In genomic region chr22:19843107-19843856, GRCh38 we compare ENCODE assay signal across 12 cellular contexts. TPM values are rescaled to one million over a fixed set of nuclear protein-coding genes. Genes with fewer than 3 reads are reported as not detected.
DNase-seq lines count a peak whose midpoint lies in the region; ATAC-seq and TF ChIP-seq lines count a peak whose summit lies in the region.
"Had no signal": no experiment of that assay in that cellular context is flagged by ENCODE, and none has a peak within 500 bp of the region (broad histone marks: within the 10 kb centered on the region; RNA-seq: fewer than 3 reads in every experiment).

No MANE protein-coding gene starts in this region.

- no peak for ATAC-seq in CD4-positive, alpha-beta T cell (ENCODE audit: poor library complexity)
- ATAC-seq in HG03342 (IDR thresholded peaks at IDR 0.05; ENCODE audit: unreplicated experiment) (no peak), GM18907 (IDR thresholded peaks at IDR 0.05; ENCODE audit: unreplicated experiment) (no peak), GM21360 (IDR thresholded peaks at IDR 0.05; ENCODE audit: unreplicated experiment) (no peak)

- POLR2A ChIA-PET in CD4-positive, alpha-beta T cell (lab: Charles Lee): interaction anchor here (1.7 to 2.2 kb wide), 2 partner anchors 43 to 49 kb away, joined by 6 to 14 read pairs; no protein-coding TSS in a partner anchor

- H3K4me3 Mint-ChIP-seq in CD4-positive, alpha-beta T cell: no peak overlapping the region
- H3K4me3 Mint-ChIP-seq in progenitor cell of endocrine pancreas (ENCODE audit: low read depth): no peak overlapping the region

- no peaks in the 10 kb centered on the region for H3K9me3 Mint-ChIP-seq in CD4-positive, alpha-beta T cell
- H3K9me3 Mint-ChIP-seq in progenitor cell of endocrine pancreas (ENCODE audit: low read depth): no peaks in the 10 kb centered on the region
- H3K9me3 Mint-ChIP-seq: naive thymus-derived CD8-positive, alpha-beta T cell had no signal

- no peaks in the 10 kb centered on the region for H3K36me3 ChIP-seq in colonic mucosa

- H3K27me3 Mint-ChIP-seq in CD4-positive, alpha-beta T cell: no peaks in the 10 kb centered on the region
- H3K27me3 Mint-ChIP-seq in progenitor cell of endocrine pancreas: no peaks in the 10 kb centered on the region
- H3K27me3 Mint-ChIP-seq: naive thymus-derived CD8-positive, alpha-beta T cell had no signal

- H3K27ac ChIP-seq in CD4-positive, alpha-beta T cell (ENCODE audit: low read depth, low read length): no peak overlapping the region
- no peak overlapping the region for H3K27ac ChIP-seq in colonic mucosa

- peak overlapping the region; percentile 83 for H3K27ac Mint-ChIP-seq in CD4-positive, alpha-beta T cell
- H3K27ac Mint-ChIP-seq in progenitor cell of endocrine pancreas: peak overlapping the region; percentile 52

- TF ChIP-seq CTCF in CD4-positive, alpha-beta T cell (IDR thresholded peaks at IDR 0.05): no peak
- no peak for TF ChIP-seq CTCF in colonic mucosa (IDR thresholded peaks at IDR 0.05)
- no peak for TF ChIP-seq CTCF in progenitor cell of endocrine pancreas (IDR thresholded peaks at IDR 0.05; ENCODE audit: unreplicated experiment)

- peaks cover 7% of the 10 kb centered on the region for H3K36me3 Mint-ChIP-seq in CD4-positive, alpha-beta T cell (ENCODE audit: low read depth)
- H3K36me3 Mint-ChIP-seq in progenitor cell of endocrine pancreas (ENCODE audit: insufficient read depth): no peaks in the 10 kb centered on the region

- intact Hi-C loops in CD4-positive, alpha-beta T cell (cut with DNase I, micrococcal nuclease): no loop called here
- intact Hi-C loops in colonic mucosa (cut with DNase I): no loop called here

- no peaks in the 10 kb centered on the region for H3K27me3 ChIP-seq in CD4-positive, alpha-beta T cell (ENCODE audit: control insufficient read depth, insufficient read depth, low read length)
- no peaks in the 10 kb centered on the region for H3K27me3 ChIP-seq in colonic mucosa

- no peaks in the 10 kb centered on the region for H3K9me3 ChIP-seq in CD4-positive, alpha-beta T cell (ENCODE audit: control insufficient read depth, low read length)
- H3K9me3 ChIP-seq in colonic mucosa: no peaks in the 10 kb centered on the region

- H3K9ac ChIP-seq in colonic mucosa (ENCODE audit: low read depth in 2 of 2, low read length in 2 of 2): no peak overlapping the region

- CTCF ChIA-PET in CD4-positive, alpha-beta T cell (lab: Charles Lee): no interaction called here

- H3K4me1 ChIP-seq in colonic mucosa: no peaks in the 10 kb centered on the region

- H3K4me1 Mint-ChIP-seq in CD4-positive, alpha-beta T cell (ENCODE audit: low read depth): peaks cover 35% of the 10 kb centered on the region
- peaks cover 12% of the 10 kb centered on the region for H3K4me1 Mint-ChIP-seq in progenitor cell of endocrine pancreas (ENCODE audit: low read depth)

- no peak for DNase-seq in CD4-positive, alpha-beta T cell
- peak; percentile 29 for DNase-seq in NCI-H146 treated with DMSO at 0.1 percent for 48 hours (lab: John Stamatoyannopoulos, UW; ENCODE audit: unreplicated experiment)
- DNase-seq in colonic mucosa: peak; percentile 17
- no peak for DNase-seq in progenitor cell of endocrine pancreas (ENCODE audit: low spot score, unreplicated experiment)
- DNase-seq in stimulated activated CD4-positive, alpha-beta T cell treated with anti-CD3 and anti-CD28 coated beads, Interleukin-4, amount 100 ng/mL, for 4 hours: no peak
- DNase-seq: activated CD4-positive, alpha-beta T cell treated with anti-CD3 and anti-CD28 coated beads, Interleukin-2, amount 50 U/mL, for 4 hours; naive thymus-derived CD8-positive, alpha-beta T cell; T-helper 1 cell had no signal

- no peak overlapping the region for H3K4me3 ChIP-seq in colonic mucosa
- H3K4me3 ChIP-seq: smooth muscle cell had no signal

RNA-seq across cellular contexts. Expression of gene GNB1L, which starts 11.4 kb away (rescaled TPM):
- 1 to 10 TPM; 3.0 to 6.5 TPM for total RNA-seq in CD4-positive, alpha-beta T cell
- total RNA-seq in colonic mucosa (10 to 100 TPM in 1 of 2 donors, 1 to 10 TPM in 1; 4.4 to 10.2 TPM), progenitor cell of endocrine pancreas (9.0 and 9.9 TPM in 2 replicates)

RNA-seq across cellular contexts. Expression of gene RTL10, which starts 11.4 kb away (rescaled TPM):
- total RNA-seq in CD4-positive, alpha-beta T cell: 10 to 100 TPM; 24.7 TPM
- total RNA-seq in colonic mucosa: 10 to 100 TPM in 1 of 2 donors, 1 to 10 TPM in 1; 9.7 to 14.1 TPM
- total RNA-seq in progenitor cell of endocrine pancreas: 27.2 and 27.4 TPM in 2 replicates

Comparison
In these comparisons a context has a peak if more than half of its experiments do, and no peak if none do; other contexts are left out.
1. DNase-seq: peak in NCI-H146 treated with DMSO at 0.1 percent for 48 hours (single experiment) and colonic mucosa (single experiment); none in CD4-positive, alpha-beta T cell (0 of 10), progenitor cell of endocrine pancreas (single experiment) and stimulated activated CD4-positive, alpha-beta T cell treated with anti-CD3 and anti-CD28 coated beads, Interleukin-4, amount 100 ng/mL, for 4 hours (0 of 2).